ENCODE assay signal across 11 cellular contexts in genomic region chr17:65173951-65174683, GRCh38. TPM values are rescaled to one million over a fixed set of nuclear protein-coding genes. Genes with fewer than 3 reads are reported as not detected.
A peak's percentile ranks its signal among the peaks of the same experiment; 100 is the strongest.
DNase-seq lines count a peak whose midpoint lies in the region; ATAC-seq and TF ChIP-seq lines count a peak whose summit lies in the region.
"Had no signal": no experiment of that assay in that cellular context is flagged by ENCODE, and none has a peak within 500 bp of the region (broad histone marks: within the 10 kb centered on the region; RNA-seq: fewer than 3 reads in every experiment).

No MANE protein-coding gene starts in this region.

- no peak overlapping the region for H3K4me2 ChIP-seq in trophoblast cell (ENCODE audit: low read length)

- no peak overlapping the region for H2BK12ac ChIP-seq in trophoblast cell (ENCODE audit: low read length)

- H3K4ac ChIP-seq in trophoblast cell (ENCODE audit: low read depth, low read length), result no peak overlapping the region

- H3K79me2 ChIP-seq in trophoblast cell (ENCODE audit: control insufficient read depth, insufficient read depth, low read length, poor library complexity), result no peaks in the 10 kb centered on the region

- peaks cover 0 to 1% (median 0%) of the 10 kb centered on the region in 3 donors for H3K36me3 Mint-ChIP-seq in CD8-positive, alpha-beta memory T cell
- no peaks in the 10 kb centered on the region for H3K36me3 Mint-ChIP-seq in activated CD8-positive, alpha-beta T cell treated with anti-CD3 and anti-CD28 coated beads for 36 hours (ENCODE audit: low read depth)
- H3K36me3 Mint-ChIP-seq: activated naive CD8-positive, alpha-beta T cell treated with anti-CD3 and anti-CD28 coated beads for 36 hours had no signal

- H2BK5ac ChIP-seq in trophoblast cell (ENCODE audit: low read depth, low read length, poor library complexity), result no peak overlapping the region

- peak overlapping the region; percentile 13 for H3K27ac ChIP-seq in CD8-positive, alpha-beta memory T cell (ENCODE audit: low read depth, low read length)
- H3K27ac ChIP-seq in HEK293 (ENCODE audit: extremely low read depth, low read depth, low read length) (no peak overlapping the region), trophoblast cell (ENCODE audit: low read depth, low read length) (no peak overlapping the region)
- H3K27ac ChIP-seq: colonic mucosa had no signal

- no peak overlapping the region for H4K91ac ChIP-seq in trophoblast cell (ENCODE audit: low read depth, low read length)

- H3K4me3 ChIP-seq in CD8-positive, alpha-beta memory T cell (ENCODE audit: low read length), result no peak overlapping the region
- H3K4me3 ChIP-seq in HEK293 (ENCODE audit: low read depth, low read length) (no peak overlapping the region), trophoblast cell (ENCODE audit: low read depth, low read length) (peak overlapping the region; percentile 55)
- H3K4me3 ChIP-seq: colonic mucosa, left lung, mucosa of descending colon had no signal

- peak overlapping the region in 1 of 7 donors; percentile 42 for H3K4me3 Mint-ChIP-seq in CD8-positive, alpha-beta memory T cell
- H3K4me3 Mint-ChIP-seq in activated CD8-positive, alpha-beta T cell treated with anti-CD3 and anti-CD28 coated beads for 36 hours, result no peak overlapping the region
- H3K4me3 Mint-ChIP-seq: activated naive CD8-positive, alpha-beta T cell treated with anti-CD3 and anti-CD28 coated beads for 36 hours had no signal

- H3K27me3 Mint-ChIP-seq in CD8-positive, alpha-beta memory T cell, result no peaks in the 10 kb centered on the region
- no peaks in the 10 kb centered on the region for H3K27me3 Mint-ChIP-seq in activated CD8-positive, alpha-beta T cell treated with anti-CD3 and anti-CD28 coated beads for 36 hours
- H3K27me3 Mint-ChIP-seq: activated naive CD8-positive, alpha-beta T cell treated with anti-CD3 and anti-CD28 coated beads for 36 hours had no signal

- H4K12ac ChIP-seq in trophoblast cell (ENCODE audit: low read depth, low read length), result no peak overlapping the region

- peak overlapping the region; percentile 37 for H3K23ac ChIP-seq in trophoblast cell (ENCODE audit: low read length)

- H2BK120ac ChIP-seq in trophoblast cell (ENCODE audit: insufficient read depth, low read length, poor library complexity), result no peak overlapping the region

- H3K9me3 Mint-ChIP-seq in CD8-positive, alpha-beta memory T cell, result no peaks in the 10 kb centered on the region
- no peaks in the 10 kb centered on the region for H3K9me3 Mint-ChIP-seq in activated CD8-positive, alpha-beta T cell treated with anti-CD3 and anti-CD28 coated beads for 36 hours
- H3K9me3 Mint-ChIP-seq: activated naive CD8-positive, alpha-beta T cell treated with anti-CD3 and anti-CD28 coated beads for 36 hours had no signal

- no peak for DNase-seq in CD8-positive, alpha-beta memory T cell
- DNase-seq in activated CD8-positive, alpha-beta T cell treated with anti-CD3 and anti-CD28 coated beads for 36 hours, result no peak
- no peak for DNase-seq in trophoblast cell
- no peak for DNase-seq in NCI-H187 (lab: John Stamatoyannopoulos, UW)
- DNase-seq in NK-92 (lab: John Stamatoyannopoulos, UW; ENCODE audit: unreplicated experiment), result no peak
- DNase-seq: left lung had no signal

- peaks cover 50% of the 10 kb centered on the region for H3K4me1 ChIP-seq in CD8-positive, alpha-beta memory T cell (ENCODE audit: insufficient read depth, low read length)
- no peaks in the 10 kb centered on the region for H3K4me1 ChIP-seq in HEK293 (ENCODE audit: control insufficient read depth, insufficient read depth, low read length)
- H3K4me1 ChIP-seq in trophoblast cell (ENCODE audit: control insufficient read depth in 1 of 2, insufficient read depth in 2 of 2, low read length in 2 of 2), result no peaks in the 10 kb centered on the region
- H3K4me1 ChIP-seq: colonic mucosa had no signal

- H3K36me3 ChIP-seq in CD8-positive, alpha-beta memory T cell (ENCODE audit: insufficient read depth, low read length), result no peaks in the 10 kb centered on the region
- no peaks in the 10 kb centered on the region for H3K36me3 ChIP-seq in HEK293 (ENCODE audit: control insufficient read depth in 2 of 2, insufficient read depth in 1 of 2, low read length in 2 of 2)
- H3K36me3 ChIP-seq in trophoblast cell (ENCODE audit: control insufficient read depth in 1 of 2, insufficient read depth in 2 of 2, low read length in 2 of 2), result no peaks in the 10 kb centered on the region
- H3K36me3 ChIP-seq: colonic mucosa, left lung had no signal

- no peak overlapping the region for H3K9ac ChIP-seq in trophoblast cell (ENCODE audit: low read length)

- WGBS in trophoblast cell (ENCODE audit: extremely low coverage, insufficient coverage, insufficient read length), result no CpG with 5 or more reads among the region's 9 CpGs

- H4K8ac ChIP-seq in trophoblast cell (ENCODE audit: low read depth, low read length), result no peak overlapping the region

- H3K14ac ChIP-seq in trophoblast cell (ENCODE audit: low read length), result no peak overlapping the region

- no peak overlapping the region for H3K18ac ChIP-seq in trophoblast cell (ENCODE audit: low read length)

- intact Hi-C loops in activated CD8-positive, alpha-beta T cell treated with anti-CD3 and anti-CD28 coated beads for 36 hours (cut with micrococcal nuclease), result no loop called here

- POLR2A ChIA-PET in CD8-positive, alpha-beta memory T cell (lab: Charles Lee), result interaction anchor here (1.0 to 1.3 kb wide), 3 partner anchors 9 to 667 kb away, joined by 3 to 4 read pairs (median 3); partner anchors contain the start of genes CEP95 and GNA13
- POLR2A ChIA-PET in HEK293 (lab: Yijun Ruan, JAX), result no interaction called here
- POLR2A ChIA-PET in activated CD8-positive, alpha-beta T cell treated with anti-CD3 and anti-CD28 coated beads for 36 hours (lab: Charles Lee), result interaction anchor here (1.3 kb wide), 1 partner anchor 9 kb away, joined by 4 read pairs; no protein-coding TSS in a partner anchor

- H3K27ac Mint-ChIP-seq in CD8-positive, alpha-beta memory T cell, result no peak overlapping the region
- H3K27ac Mint-ChIP-seq in activated CD8-positive, alpha-beta T cell treated with anti-CD3 and anti-CD28 coated beads for 36 hours, result no peak overlapping the region
- H3K27ac Mint-ChIP-seq: activated naive CD8-positive, alpha-beta T cell treated with anti-CD3 and anti-CD28 coated beads for 36 hours had no signal

- no peaks in the 10 kb centered on the region for H3K27me3 ChIP-seq in CD8-positive, alpha-beta memory T cell (ENCODE audit: insufficient read depth, low read length, poor library complexity, severe bottlenecking)
- H3K27me3 ChIP-seq in trophoblast cell (ENCODE audit: insufficient read depth, low read length), result no peaks in the 10 kb centered on the region
- H3K27me3 ChIP-seq: colonic mucosa, left lung had no signal

- peaks cover 7 to 38% (median 17%) of the 10 kb centered on the region in 3 donors for H3K4me1 Mint-ChIP-seq in CD8-positive, alpha-beta memory T cell
- peaks cover 19% of the 10 kb centered on the region for H3K4me1 Mint-ChIP-seq in activated CD8-positive, alpha-beta T cell treated with anti-CD3 and anti-CD28 coated beads for 36 hours (ENCODE audit: low read depth)

- CTCF ChIA-PET in CD8-positive, alpha-beta memory T cell (lab: Charles Lee), result interaction anchor here (1.0 to 2.1 kb wide), 4 partner anchors 18 to 255 kb away, joined by 3 to 11 read pairs (median 4); partner anchors contain the start of genes LRRC37A3 and RGS9
- CTCF ChIA-PET in HEK293 (lab: Yijun Ruan, JAX), result interaction anchor here (0.6 to 1.3 kb wide), 3 partner anchors 12 to 45 kb away, joined by 4 to 6 read pairs (median 5); no protein-coding TSS in a partner anchor
- CTCF ChIA-PET in activated CD8-positive, alpha-beta T cell treated with anti-CD3 and anti-CD28 coated beads for 36 hours (lab: Charles Lee), result interaction anchor here (1.3 to 1.7 kb wide), 2 partner anchors 10 to 255 kb away, joined by 3 to 4 read pairs; partner anchors contain the start of gene LRRC37A3

- ATAC-seq in activated CD8-positive, alpha-beta T cell treated with anti-CD3 and anti-CD28 coated beads for 36 hours, result peak; percentile 5
- ATAC-seq in HG03280 (IDR thresholded peaks at IDR 0.05; ENCODE audit: unreplicated experiment), result no peak

- H3K79me1 ChIP-seq in trophoblast cell (ENCODE audit: low read length), result no peaks in the 10 kb centered on the region

- H3K9me3 ChIP-seq in CD8-positive, alpha-beta memory T cell (ENCODE audit: low read length), result no peaks in the 10 kb centered on the region
- H3K9me3 ChIP-seq in HEK293 (ENCODE audit: control insufficient read depth, insufficient read depth, low read depth, low read length) (no peaks in the 10 kb centered on the region), trophoblast cell (ENCODE audit: insufficient read depth, low read depth, low read length) (peaks cover 5% of the 10 kb centered on the region)
- H3K9me3 ChIP-seq: colonic mucosa, left lung, mucosa of descending colon had no signal

- H2AK5ac ChIP-seq in trophoblast cell (ENCODE audit: low read length), result no peak overlapping the region

- H2AFZ ChIP-seq in trophoblast cell (ENCODE audit: insufficient read depth, low read length, poor library complexity), result no peak overlapping the region

- TF ChIP-seq CTCF in HEK293 (tag by site-specific recombination; IDR thresholded peaks at IDR 0.05), result no peak
- no peak for TF ChIP-seq CTCF in activated CD8-positive, alpha-beta T cell treated with anti-CD3 and anti-CD28 coated beads for 36 hours (IDR thresholded peaks at IDR 0.05)

TF ChIP-seq in HEK293, 187 proteins besides CTCF, POLR2A, EP300 and RAD21 (continues in another document):
- TF ChIP-seq PRDM4 (tag by site-specific recombination; IDR thresholded peaks at IDR 0.05), result no peak

RNA-seq across cellular contexts. Expression of gene RGS9, which starts 36.9 kb away (rescaled TPM):
- total RNA-seq in CD8-positive, alpha-beta memory T cell, result 1 to 10 TPM; 1.4 to 2.6 TPM
- 8.9 TPM for polyA plus RNA-seq in CD8-positive, alpha-beta memory T cell
- total RNA-seq in activated CD8-positive, alpha-beta T cell treated with anti-CD3 and anti-CD28 coated beads for 36 hours, result 1 to 10 TPM; 1.3 to 1.9 TPM
- polyA plus RNA-seq in trophoblast cell (2013), result 7.3 and 8.2 TPM in 2 replicates
